In genomic region chr19:1646149-1646930, GRCh38 we compare ENCODE assay signal across 26 cellular contexts. TPM values are rescaled to one million over a fixed set of nuclear protein-coding genes. Genes with fewer than 3 reads are reported as not detected.
DNase-seq lines count a peak whose midpoint lies in the region; ATAC-seq and TF ChIP-seq lines count a peak whose summit lies in the region.
"Had no signal": no experiment of that assay in that cellular context is flagged by ENCODE, and none has a peak within 500 bp of the region (broad histone marks: within the 10 kb centered on the region; RNA-seq: fewer than 3 reads in every experiment).

No MANE protein-coding gene starts in this region.

- H3K9ac ChIP-seq in endodermal cell (ENCODE audit: extremely low read depth, low read length, poor library complexity, severe bottlenecking) (no peak overlapping the region), PC-3 (ENCODE audit: low read length) (no peak overlapping the region)
- H3K9ac ChIP-seq: KMS-11 had no signal

- peaks cover 55% of the 10 kb centered on the region for H3K4me1 ChIP-seq in OCI-LY7 (ENCODE audit: insufficient read depth, low read length, poor library complexity, severe bottlenecking)
- H3K4me1 ChIP-seq in endodermal cell (ENCODE audit: control insufficient read depth, insufficient read depth, low read length) = no peaks in the 10 kb centered on the region
- H3K4me1 ChIP-seq in PC-3 (ENCODE audit: insufficient read depth, low read length) = no peaks in the 10 kb centered on the region

- POLR2A ChIA-PET in OCI-LY7 (lab: Charles Lee) (no interaction called here), PC-3 (lab: Charles Lee; ENCODE audit: unreplicated experiment) (no interaction called here)

- H3K27me3 ChIP-seq in endodermal cell (ENCODE audit: control insufficient read depth, insufficient read depth, low read length, poor library complexity, severe bottlenecking) (no peaks in the 10 kb centered on the region), PC-3 (ENCODE audit: low read length) (no peaks in the 10 kb centered on the region)
- H3K27me3 ChIP-seq: gastrocnemius medialis, ovary, suprapubic skin had no signal

- H2AFZ ChIP-seq in OCI-LY7 (ENCODE audit: low read length) = no peak overlapping the region
- H2AFZ ChIP-seq in PC-3 (ENCODE audit: low read length) = no peak overlapping the region
- H2AFZ ChIP-seq: PC-9 had no signal

- no TSS peak for BruUV-seq in OCI-LY7 (replicated peaks; lab: Mats Ljungman, UMichigan)
- no TSS peak for BruUV-seq in PC-3 (replicated peaks; lab: Mats Ljungman, UMichigan)

- no peaks in the 10 kb centered on the region for H3K9me3 ChIP-seq in OCI-LY7 (ENCODE audit: low read length)
- H3K9me3 ChIP-seq in endodermal cell (ENCODE audit: control insufficient read depth, low read length) = no peaks in the 10 kb centered on the region
- no peaks in the 10 kb centered on the region for H3K9me3 ChIP-seq in PC-3 (ENCODE audit: low read length)
- H3K9me3 ChIP-seq: gastrocnemius medialis, left ventricle myocardium inferior, ovary, spleen, suprapubic skin had no signal

- H3K27ac ChIP-seq in OCI-LY7 (ENCODE audit: low read depth, low read length, poor library complexity, severe bottlenecking) = peak overlapping the region; percentile 98
- no peak overlapping the region for H3K27ac ChIP-seq in endodermal cell (ENCODE audit: low read depth, low read length)
- H3K27ac ChIP-seq in PC-3 (ENCODE audit: low read length) = no peak overlapping the region
- H3K27ac ChIP-seq: gastrocnemius medialis, KMS-11, left ventricle myocardium inferior, ovary, PC-9, suprapubic skin had no signal

- TF ChIP-seq CTCF in OCI-LY7 (conservative IDR thresholded peaks at IDR 0.05; ENCODE audit: low read length) (no peak), endodermal cell (conservative IDR thresholded peaks at IDR 0.05) (no peak), PC-3 (conservative IDR thresholded peaks at IDR 0.05; ENCODE audit: low read depth, low read length) (no peak), GM10266 (IDR thresholded peaks at IDR 0.05; ENCODE audit: control insufficient read depth, insufficient read depth, low read depth, missing control alignments) (no peak)

- no peak overlapping the region for H3K4me3 Mint-ChIP-seq in endodermal cell
- H3K4me3 Mint-ChIP-seq: CD8-positive, alpha-beta T cell; natural killer cell; stimulated activated effector memory CD8-positive, alpha-beta T cell treated with anti-CD3 and anti-CD28 coated beads, Interleukin-12 subunit alpha, Interleukin-12 subunit beta, amount 100 ng/mL, for 72 hours had no signal

- H4K20me1 ChIP-seq in OCI-LY7 (ENCODE audit: insufficient read depth, low read length) (no peaks in the 10 kb centered on the region; the same call in 1 of the 2 replicates), PC-3 (ENCODE audit: low read length) (no peaks in the 10 kb centered on the region)

- peaks cover 6% of the 10 kb centered on the region for H3K4me1 Mint-ChIP-seq in endodermal cell

- ATAC-seq in left ventricle myocardium superior (no peak), left cardiac atrium (no peak), PC-3 (no peak)
- ATAC-seq: CD8-positive, alpha-beta T cell; gastrocnemius medialis; natural killer cell; stimulated activated effector memory CD8-positive, alpha-beta T cell treated with anti-CD3 and anti-CD28 coated beads, Interleukin-12 subunit alpha, Interleukin-12 subunit beta, amount 100 ng/mL, for 72 hours had no signal

- peaks cover 91% of the 10 kb centered on the region for H3K79me2 ChIP-seq in OCI-LY7 (ENCODE audit: insufficient read depth, low read depth, low read length)
- peaks cover 24% of the 10 kb centered on the region for H3K79me2 ChIP-seq in PC-3 (ENCODE audit: low read length)

- peak; percentile 24 for DNase-seq in left ventricle myocardium superior
- no peak for DNase-seq in left cardiac atrium
- DNase-seq in OCI-LY7 (ENCODE audit: low spot score) = peak; percentile 43
- no peak for DNase-seq in endodermal cell
- DNase-seq in NCI-H146 treated with DMSO at 0.1 percent for 48 hours (lab: John Stamatoyannopoulos, UW; ENCODE audit: unreplicated experiment) = no peak
- DNase-seq in NCI-H187 treated with DMSO at 0.1 percent for 48 hours (lab: John Stamatoyannopoulos, UW) = no peak
- no peak for DNase-seq in PC-3
- no peak for DNase-seq in GM10266 (ENCODE audit: extremely low spot score)
- DNase-seq: activated CD4-positive, alpha-beta T cell treated with anti-CD3 and anti-CD28 coated beads, Interleukin-2, amount 50 U/mL, for 4 hours; activated naive CD4-positive, alpha-beta T cell treated with Interleukin-2 at 50 U/mL for 16 hours; EL; gastrocnemius medialis; left ventricle myocardium inferior; midbrain; natural killer cell; NCI-H1436; NCI-H446 treated with DMSO at 0.1 percent for 48 hours; PC-9; SHP77 treated with DMSO at 0.1 percent for 48 hours; spleen; stimulated activated CD4-positive, alpha-beta T cell treated with anti-CD3 and anti-CD28 coated beads, Interleukin-2, amount 100 ng/mL, for 48 hours had no signal

- H3K9me3 Mint-ChIP-seq in endodermal cell = no peaks in the 10 kb centered on the region
- H3K9me3 Mint-ChIP-seq: CD8-positive, alpha-beta T cell; natural killer cell; stimulated activated effector memory CD8-positive, alpha-beta T cell treated with anti-CD3 and anti-CD28 coated beads, Interleukin-12 subunit alpha, Interleukin-12 subunit beta, amount 100 ng/mL, for 72 hours had no signal

- no peaks in the 10 kb centered on the region for H3K9me2 ChIP-seq in OCI-LY7 (ENCODE audit: insufficient read depth, low read length)
- no peaks in the 10 kb centered on the region for H3K9me2 ChIP-seq in PC-3 (replicated peaks; ENCODE audit: low read length)

- H3K27me3 Mint-ChIP-seq in endodermal cell (ENCODE audit: insufficient read depth) = no peaks in the 10 kb centered on the region

- no peaks in the 10 kb centered on the region for H3F3A ChIP-seq in PC-3 (ENCODE audit: low read length, unreplicated experiment)

- H3K36me3 ChIP-seq in OCI-LY7 (ENCODE audit: insufficient read depth, low read length) = peaks cover 96% of the 10 kb centered on the region
- H3K36me3 ChIP-seq in endodermal cell (ENCODE audit: control insufficient read depth, insufficient read depth, low read length) = peaks cover 68% of the 10 kb centered on the region
- 0 out of 2 replicates have a peak, but pooled peaks cover 5% of the 10 kb centered on the region for H3K36me3 ChIP-seq in PC-3 (ENCODE audit: low read depth, low read length)
- H3K36me3 ChIP-seq: ovary had no signal

- CTCF ChIA-PET in OCI-LY7 (lab: Charles Lee; ENCODE audit: unreplicated experiment) (no interaction called here), PC-3 (lab: Charles Lee) (no interaction called here)

- H3K36me3 Mint-ChIP-seq in endodermal cell (ENCODE audit: low read depth) = peaks cover 58% of the 10 kb centered on the region
- H3K36me3 Mint-ChIP-seq: natural killer cell had no signal

- intact Hi-C loops in left ventricle myocardium superior (cut with micrococcal nuclease) = no loop called here
- intact Hi-C loops in left cardiac atrium (cut with DNase I) = no loop called here
- intact Hi-C loops in OCI-LY7 (cut with micrococcal nuclease; ENCODE audit: unreplicated experiment) = loop anchor here (5.0 kb wide), 1 partner anchor 379 kb away; the partner anchor contains the start of gene CIRBP
- intact Hi-C loops in PC-3 (cut with micrococcal nuclease) = no loop called here

- 95 to 98% methylated on average over 22 to 41 of the region's 41 CpGs for WGBS in endodermal cell (ENCODE audit: insufficient coverage in 1 of 2, insufficient read length in 1 of 2), 2 experiments

- H3K4me3 ChIP-seq in OCI-LY7 (ENCODE audit: low read depth, low read length, poor library complexity, severe bottlenecking) (no peak overlapping the region), endodermal cell (ENCODE audit: low read length) (no peak overlapping the region), PC-3 (ENCODE audit: low read length) (no peak overlapping the region)
- H3K4me3 ChIP-seq: gastrocnemius medialis, left ventricle myocardium inferior, ovary, PC-9, suprapubic skin had no signal

- H3K27ac Mint-ChIP-seq in endodermal cell = peak overlapping the region; percentile 21
- H3K27ac Mint-ChIP-seq: natural killer cell; stimulated activated effector memory CD8-positive, alpha-beta T cell treated with anti-CD3 and anti-CD28 coated beads, Interleukin-12 subunit alpha, Interleukin-12 subunit beta, amount 100 ng/mL, for 72 hours had no signal

- H3K4me2 ChIP-seq in OCI-LY7 (ENCODE audit: low read length) = peak overlapping the region; percentile 93
- H3K4me2 ChIP-seq in PC-3 (ENCODE audit: low read length) = no peak overlapping the region
- H3K4me2 ChIP-seq: KMS-11, PC-9 had no signal

RNA-seq across cellular contexts. Expression of gene TCF3, which starts 6.1 kb away (rescaled TPM):
- total RNA-seq in left ventricle myocardium superior = 20.7 TPM
- total RNA-seq in left cardiac atrium = 10 to 100 TPM; 24.1 to 25.8 TPM
- 413 and 518 TPM in 2 replicates for total RNA-seq in OCI-LY7 (2014; rRNA removed; shearing (Covaris generic))
- total RNA-seq in OCI-LY7 (2022) = 811 and 878 TPM in 2 replicates
- 100 to 1,000 TPM; 233 to 268 TPM for total RNA-seq in endodermal cell
- polyA plus RNA-seq in endodermal cell (2013, experiment 1 of 2) = 225 TPM
- 225 TPM for polyA plus RNA-seq in endodermal cell (2013, experiment 2 of 2)
- 147 and 196 TPM in 2 replicates for total RNA-seq in PC-3 (2014; rRNA removed)

RNA-seq across cellular contexts. Expression of gene UQCR11, which starts 41.1 kb away (rescaled TPM):
- total RNA-seq in left ventricle myocardium superior = 1,120 TPM
- total RNA-seq in left cardiac atrium = 100 to 1,000 TPM; 674 to 933 TPM
- total RNA-seq in OCI-LY7 (2014; rRNA removed; shearing (Covaris generic)) = 85.3 and 86.2 TPM in 2 replicates
- total RNA-seq in OCI-LY7 (2022) = 143 and 187 TPM in 2 replicates
- total RNA-seq in endodermal cell = 100 to 1,000 TPM; 171 to 195 TPM
- polyA plus RNA-seq in endodermal cell (2013, experiment 1 of 2) = 139 TPM
- polyA plus RNA-seq in endodermal cell (2013, experiment 2 of 2) = 137 TPM
- total RNA-seq in PC-3 (2014; rRNA removed) = 148 and 157 TPM in 2 replicates

RNA-seq across cellular contexts. Expression of gene MBD3, which starts 53.7 kb away (rescaled TPM):
- 59.0 TPM for total RNA-seq in left ventricle myocardium superior
- 10 to 100 TPM; 58.0 to 60.8 TPM for total RNA-seq in left cardiac atrium
- total RNA-seq in OCI-LY7 (2014; rRNA removed; shearing (Covaris generic)) = 147 and 172 TPM in 2 replicates
- total RNA-seq in OCI-LY7 (2022) = 168 TPM in 2 replicates
- 100 to 1,000 TPM; 108 TPM for total RNA-seq in endodermal cell
- polyA plus RNA-seq in endodermal cell (2013, experiment 1 of 2) = 61.7 TPM
- 63.0 TPM for polyA plus RNA-seq in endodermal cell (2013, experiment 2 of 2)
- 131 and 164 TPM in 2 replicates for total RNA-seq in PC-3 (2014; rRNA removed)

Comparison
In these comparisons a context has a peak if more than half of its experiments do, and no peak if none do; other contexts are left out.
1. DNase-seq: peak in left ventricle myocardium superior (single experiment) and OCI-LY7 (single experiment); none in left cardiac atrium (single experiment), endodermal cell (single experiment), NCI-H146 treated with DMSO at 0.1 percent for 48 hours (single experiment), NCI-H187 treated with DMSO at 0.1 percent for 48 hours (single experiment), PC-3 (single experiment) and GM10266 (single experiment).